9 cellular contexts compared by ENCODE assay signal in genomic region chr10:92420554-92421275, GRCh38.
A peak's percentile ranks its signal among the peaks of the same experiment; 100 is the strongest.
DNase-seq lines count a peak whose midpoint lies in the region; ATAC-seq, FAIRE-seq and TF ChIP-seq lines count a peak whose summit lies in the region.
"Had no signal": no experiment of that assay in that cellular context is flagged by ENCODE, and none has a peak within 500 bp of the region (broad histone marks: within the 10 kb centered on the region; RNA-seq: fewer than 3 reads in every experiment).

No MANE protein-coding gene starts in this region.

- H3K27me3 ChIP-seq in BLaER1 treated with 17β-estradiol and CSF1 and Interleukin-3, amounts not matched to agents 10 nM and 100 nM = no peaks in the 10 kb centered on the region; a peak in 1 of 22 replicates
- H3K27me3 ChIP-seq in astrocyte (ENCODE audit: insufficient read depth, low read length) = peaks cover 24% of the 10 kb centered on the region
- H3K27me3 ChIP-seq in right cardiac atrium (ENCODE audit: control insufficient read depth, insufficient read depth) = no peaks in the 10 kb centered on the region

- peaks cover 4% of the 10 kb centered on the region for H3K9me3 Mint-ChIP-seq in astrocyte (ENCODE audit: unreplicated experiment)

- H3K27ac Mint-ChIP-seq in astrocyte (ENCODE audit: unreplicated experiment) = no peak overlapping the region

- H3K79me2 ChIP-seq in astrocyte (ENCODE audit: insufficient read depth, low read length) = no peaks in the 10 kb centered on the region

- H3K4me1 Mint-ChIP-seq in astrocyte (ENCODE audit: low read depth, unreplicated experiment) = no peaks in the 10 kb centered on the region

- no peak overlapping the region for H3K27ac ChIP-seq in BLaER1 treated with 17β-estradiol and CSF1 and Interleukin-3, amounts not matched to agents 10 nM and 100 nM
- H3K27ac ChIP-seq in astrocyte (ENCODE audit: low read depth, low read length) = no peak overlapping the region
- no peak overlapping the region for H3K27ac ChIP-seq in right cardiac atrium (ENCODE audit: low read length)

- peak overlapping the region in 3 of 10 experiments; percentile 7 to 35 (median 10); a peak in 3 of 20 replicates for H3K4me3 ChIP-seq in BLaER1 treated with 17β-estradiol and CSF1 and Interleukin-3, amounts not matched to agents 10 nM and 100 nM
- peak overlapping the region; percentile 36 for H3K4me3 ChIP-seq in astrocyte (ENCODE audit: insufficient read depth, low read depth, low read length)
- H3K4me3 ChIP-seq in right cardiac atrium (ENCODE audit: low read length) = peak overlapping the region; percentile 27

- no peak overlapping the region for H3K4me3 Mint-ChIP-seq in astrocyte (ENCODE audit: unreplicated experiment)

- FAIRE-seq in astrocyte (lab: Jason Lieb, UNC) = no peak
- FAIRE-seq: RCC 7860 had no signal

- H2AFZ ChIP-seq in astrocyte (ENCODE audit: low read depth, low read length) = peak overlapping the region; percentile 46

- 13% methylated on average over 46 of the region's 46 CpGs for WGBS in right cardiac atrium

- no peaks in the 10 kb centered on the region for H4K20me1 ChIP-seq in BLaER1 treated with 17β-estradiol and CSF1 and Interleukin-3, amounts not matched to agents 10 nM and 100 nM
- H4K20me1 ChIP-seq in astrocyte (ENCODE audit: insufficient read depth, low read length) = no peaks in the 10 kb centered on the region

- H3K36me3 ChIP-seq in BLaER1 treated with 17β-estradiol and CSF1 and Interleukin-3, amounts not matched to agents 10 nM and 100 nM = no peaks in the 10 kb centered on the region
- H3K36me3 ChIP-seq in astrocyte (ENCODE audit: insufficient read depth, low read length) = no peaks in the 10 kb centered on the region

- H3K27me3 Mint-ChIP-seq in astrocyte (ENCODE audit: low read depth, unreplicated experiment) = no peaks in the 10 kb centered on the region

- no peak overlapping the region for H3K9ac ChIP-seq in BLaER1 treated with 17β-estradiol and CSF1 and Interleukin-3, amounts not matched to agents 10 nM and 100 nM
- H3K9ac ChIP-seq in astrocyte (ENCODE audit: low read length) = no peak overlapping the region

- intact Hi-C loops in right cardiac atrium (cut with DNase I) = no loop called here
- intact Hi-C loops in posterior vena cava (cut with DNase I) = no loop called here

- no peaks in the 10 kb centered on the region for H3K36me3 Mint-ChIP-seq in astrocyte (ENCODE audit: low read depth, unreplicated experiment)

- H3K4me1 ChIP-seq in BLaER1 treated with 17β-estradiol and CSF1 and Interleukin-3, amounts not matched to agents 10 nM and 100 nM = no peaks in the 10 kb centered on the region
- H3K4me1 ChIP-seq in astrocyte (ENCODE audit: insufficient read depth, low read length) (peaks cover 2% of the 10 kb centered on the region), right cardiac atrium (ENCODE audit: control insufficient read depth, insufficient read depth, low read length) (no peaks in the 10 kb centered on the region)

- no peak for TF ChIP-seq CTCF in astrocyte (IDR thresholded peaks at IDR 0.05; ENCODE audit: insufficient read depth, low read depth, low read length)

- ATAC-seq in right cardiac atrium = peak; percentile 35 to 47
- no peak for ATAC-seq in GM21447 (IDR thresholded peaks at IDR 0.05; ENCODE audit: unreplicated experiment)

- peaks cover 18 to 45% (median 36%) of the 10 kb centered on the region in 11 experiments for H3K9me3 ChIP-seq in BLaER1 treated with 17β-estradiol and CSF1 and Interleukin-3, amounts not matched to agents 10 nM and 100 nM (replicated peaks in 1 of 11)
- H3K9me3 ChIP-seq in astrocyte (ENCODE audit: insufficient read depth, low read depth, low read length) (no peaks in the 10 kb centered on the region), right cardiac atrium (ENCODE audit: control insufficient read depth, low read length) (no peaks in the 10 kb centered on the region)

- peak overlapping the region in 9 of 11 experiments; percentile 6 to 49 (median 33); a peak in 12 of 22 replicates for H3K4me2 ChIP-seq in BLaER1 treated with 17β-estradiol and CSF1 and Interleukin-3, amounts not matched to agents 10 nM and 100 nM
- peak overlapping the region; percentile 74 for H3K4me2 ChIP-seq in astrocyte (ENCODE audit: low read length)

- DNase-seq in astrocyte (ENCODE audit: low read depth) (no peak), right cardiac atrium (no peak), posterior vena cava (ENCODE audit: low spot score) (peak; percentile 78), C1 segment of cervical spinal cord (lab: John Stamatoyannopoulos, UW) (no peak), NCI-H446 (lab: John Stamatoyannopoulos, UW) (no peak), RPMI8226 (no peak)
